24 cellular contexts compared by ENCODE assay signal in the genomic region with DNA sequence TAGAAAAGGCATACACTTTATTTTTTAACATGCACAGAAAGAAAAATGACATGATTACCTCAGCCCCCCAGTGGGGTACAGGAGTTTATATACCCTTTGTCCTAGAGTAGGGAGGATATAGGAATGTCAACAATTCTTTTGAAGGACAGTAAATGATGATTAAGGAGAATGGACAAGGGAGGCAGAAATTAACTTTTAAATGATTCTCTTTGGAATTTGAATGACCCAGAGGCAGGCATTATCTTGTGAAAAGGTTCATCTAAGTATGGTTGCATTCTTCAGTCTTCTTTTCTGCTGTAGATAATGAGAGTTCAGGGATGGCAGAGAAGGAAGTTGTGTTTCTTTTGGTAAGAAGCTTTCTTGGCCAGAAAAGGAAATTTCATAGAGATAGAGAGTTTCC.
DNase-seq lines count a peak whose midpoint lies in the region; ATAC-seq, FAIRE-seq and TF ChIP-seq lines count a peak whose summit lies in the region.
"Had no signal": no experiment of that assay in that cellular context is flagged by ENCODE, and none has a peak within 500 bp of the region (broad histone marks: within the 10 kb centered on the region; RNA-seq: fewer than 3 reads in every experiment).

No MANE protein-coding gene starts in this region.

- H3K9me3 ChIP-seq in HUES6 (ENCODE audit: control insufficient read depth, insufficient read depth, low read depth, low read length): no peaks in the 10 kb centered on the region
- 0 out of 4 replicates have a peak, but pooled peaks cover 0 to 3% of the 10 kb centered on the region in 2 experiments for H3K9me3 ChIP-seq in H1 (ENCODE audit: insufficient read depth in 2 of 2, low read depth in 1 of 2, low read length in 1 of 2)
- H3K9me3 ChIP-seq in iPS-20b (ENCODE audit: insufficient read depth, low read depth, low read length): no peaks in the 10 kb centered on the region
- H3K9me3 ChIP-seq: A549, Caco-2 had no signal

- H3K9me3 Mint-ChIP-seq in effector memory CD8-positive, alpha-beta T cell: peaks cover 0 to 14% of the 10 kb centered on the region in 2 donors
- peaks cover 2% of the 10 kb centered on the region for H3K9me3 Mint-ChIP-seq in progenitor cell of endocrine pancreas (ENCODE audit: low read depth)

- no peak for ATAC-seq in effector memory CD8-positive, alpha-beta T cell (replicated peaks)
- no peak for ATAC-seq in HG02798 (IDR thresholded peaks at IDR 0.05; ENCODE audit: poor library complexity, unreplicated experiment)
- ATAC-seq: A549, GM12878, HCT116 had no signal

- no peaks in the 10 kb centered on the region for H3K27me3 Mint-ChIP-seq in effector memory CD8-positive, alpha-beta T cell
- no peaks in the 10 kb centered on the region for H3K27me3 Mint-ChIP-seq in progenitor cell of endocrine pancreas
- H3K27me3 Mint-ChIP-seq: CD4-positive, alpha-beta T cell had no signal

- H2BK15ac ChIP-seq in H1 (ENCODE audit: low read length): no peak overlapping the region

- H3K14ac ChIP-seq in H1 (ENCODE audit: insufficient read length): no peak overlapping the region

- TF ChIP-seq CTCF in GM12865 (IDR thresholded peaks at IDR 0.05; ENCODE audit: insufficient read depth, low read depth, low read length, missing control alignments): no peak
- no peak for TF ChIP-seq CTCF in H1 (IDR thresholded peaks at IDR 0.05; ENCODE audit: control extremely low read depth in 1 of 3, insufficient read depth in 1 of 3, low read depth in 1 of 3, low read length in 3 of 3)
- TF ChIP-seq CTCF in GM13976 (IDR thresholded peaks at IDR 0.05; ENCODE audit: borderline replicate concordance, control extremely low read depth, extremely low read depth, insufficient read depth, missing control alignments): no peak
- TF ChIP-seq CTCF in progenitor cell of endocrine pancreas (IDR thresholded peaks at IDR 0.05; ENCODE audit: unreplicated experiment): no peak

- H3K27me3 ChIP-seq in HUES6 (ENCODE audit: control insufficient read depth, insufficient read depth, low read length) (no peaks in the 10 kb centered on the region), H1 (replicated peaks in 1 of 4; ENCODE audit: control insufficient read depth in 3 of 4, extremely low read depth in 1 of 4, insufficient read depth in 3 of 4, low read length in 3 of 4) (no peaks in the 10 kb centered on the region), iPS-20b (ENCODE audit: insufficient read depth, low read length) (no peaks in the 10 kb centered on the region)

- H3K4ac ChIP-seq in H1 (replicated peaks; ENCODE audit: insufficient read length, low read depth, low read length): no peak overlapping the region

- H3K4me1 Mint-ChIP-seq in effector memory CD8-positive, alpha-beta T cell (ENCODE audit: low read depth in 2 of 2): no peaks in the 10 kb centered on the region
- H3K4me1 Mint-ChIP-seq in progenitor cell of endocrine pancreas (ENCODE audit: low read depth): no peaks in the 10 kb centered on the region

- no peak overlapping the region for H2AK5ac ChIP-seq in H1 (ENCODE audit: low read depth, low read length)

- H2BK5ac ChIP-seq in H1 (ENCODE audit: low read depth, low read length): peak overlapping the region; percentile 90; the same call in 1 of the 2 replicates

- no peaks in the 10 kb centered on the region; the same call in 1 of the 2 replicates for H3K23me2 ChIP-seq in H1 (ENCODE audit: low read depth, low read length)

- no peak overlapping the region for H4K91ac ChIP-seq in H1 (replicated peaks; ENCODE audit: insufficient read length, low read length)

- H3K36me3 ChIP-seq in HUES6 (ENCODE audit: control insufficient read depth, insufficient read depth, low read length): no peaks in the 10 kb centered on the region
- peaks cover 0 to 2% (median 0%) of the 10 kb centered on the region in 4 experiments; a peak in 2 of 8 replicates for H3K36me3 ChIP-seq in H1 (ENCODE audit: control insufficient read depth in 2 of 4, insufficient read depth in 4 of 4, low read length in 3 of 4)
- 0 out of 2 replicates have a peak, but pooled peaks cover 4% of the 10 kb centered on the region for H3K36me3 ChIP-seq in iPS-20b (ENCODE audit: insufficient read depth, low read depth, low read length)

- peak overlapping the region; percentile 98 for H4K5ac ChIP-seq in H1 (ENCODE audit: insufficient read length, low read depth, low read length)

- no peak for TF ChIP-seq POLR2A in H1 (IDR thresholded peaks at IDR 0.05; ENCODE audit: control extremely low read depth in 1 of 2, low read depth in 2 of 2, low read length in 2 of 2)

- H2AFZ ChIP-seq in H1 (ENCODE audit: low read length): no peak overlapping the region

- no peak overlapping the region for H3K4me3 Mint-ChIP-seq in effector memory CD8-positive, alpha-beta T cell
- no peak overlapping the region for H3K4me3 Mint-ChIP-seq in progenitor cell of endocrine pancreas (ENCODE audit: low read depth)
- H3K4me3 Mint-ChIP-seq: CD4-positive, alpha-beta T cell; HFFc6 had no signal

- H2BK12ac ChIP-seq in H1 (ENCODE audit: low read depth, low read length): no peak overlapping the region

- no peak overlapping the region for H3K56ac ChIP-seq in H1 (replicated peaks; ENCODE audit: insufficient read length, low read depth, low read length)

- H3K9ac ChIP-seq in HUES6 (ENCODE audit: low read length): peak overlapping the region; percentile 27
- H3K9ac ChIP-seq in H1 (replicated peaks in 1 of 4; ENCODE audit: extremely low read depth in 1 of 4, low read depth in 3 of 4, low read length in 3 of 4): no peak overlapping the region
- peak overlapping the region; percentile 56; the same call in 1 of the 2 replicates for H3K9ac ChIP-seq in iPS-20b (ENCODE audit: low read depth, low read length)

- FAIRE-seq in H1 (lab: Jason Lieb, UNC): no peak
- FAIRE-seq: A549, D721Med, GM12878, GM19239, H54 had no signal

- H3K18ac ChIP-seq in H1 (ENCODE audit: extremely low read depth, low read length): no peak overlapping the region; the same call in 1 of the 2 replicates

- H3K4me2 ChIP-seq in H1 (ENCODE audit: insufficient read depth in 1 of 2, low read depth in 2 of 2, low read length in 2 of 2): peak overlapping the region; percentile 12 to 29; a peak in 2 of 4 replicates
- H3K4me2 ChIP-seq: A549 had no signal

- TF ChIP-seq EP300 in H1 (IDR thresholded peaks at IDR 0.05; ENCODE audit: borderline replicate concordance in 1 of 2, low read depth in 2 of 2, low read length in 2 of 2): no peak; a peak in 1 of 3 replicates

- no peaks in the 10 kb centered on the region for H3K36me3 Mint-ChIP-seq in effector memory CD8-positive, alpha-beta T cell (ENCODE audit: insufficient read depth)
- no peaks in the 10 kb centered on the region for H3K36me3 Mint-ChIP-seq in progenitor cell of endocrine pancreas (ENCODE audit: insufficient read depth)

- CTCF ChIA-PET in H1 (lab: Charles Lee; ENCODE audit: partially characterized antibody): no interaction called here

- TF ChIP-seq RAD21 in H1 (IDR thresholded peaks at IDR 0.05 in 1 of 2, conservative IDR thresholded peaks at IDR 0.05 in 1 of 2; ENCODE audit: low read depth in 2 of 2, low read length in 2 of 2): no peak

- H3K4me3 ChIP-seq in GM12865 (ENCODE audit: low read depth, low read length) (no peak overlapping the region), HUES6 (ENCODE audit: low read depth, low read length) (no peak overlapping the region), H1 (ENCODE audit: extremely low read depth in 1 of 4, insufficient read depth in 2 of 4, low read depth in 3 of 4, low read length in 4 of 4) (peak overlapping the region in 1 of 4 experiments; percentile 2; a peak in 1 of 8 replicates), iPS-20b (ENCODE audit: low read length) (peak overlapping the region; percentile 1; the same call in 1 of the 2 replicates)
- H3K4me3 ChIP-seq: A549, GM12878 had no signal

- POLR2A ChIA-PET in H1 (lab: Charles Lee; ENCODE audit: partially characterized antibody): interaction anchor here (0.9 kb wide), 1 partner anchor 10 kb away, joined by 3 read pairs; no protein-coding TSS in a partner anchor

- no peak overlapping the region for H3K27ac Mint-ChIP-seq in effector memory CD8-positive, alpha-beta T cell
- H3K27ac Mint-ChIP-seq in progenitor cell of endocrine pancreas: no peak overlapping the region
- H3K27ac Mint-ChIP-seq: CD4-positive, alpha-beta T cell; HFFc6 had no signal

- no peaks in the 10 kb centered on the region for H3K79me1 ChIP-seq in H1 (ENCODE audit: low read depth, low read length)

- H4K8ac ChIP-seq in H1 (ENCODE audit: extremely low read depth, insufficient read depth, low read length): no peak overlapping the region

- DNase-seq in GM12865 (ENCODE audit: low read depth) (peak; percentile 30), H1 (ENCODE audit: low read depth in 1 of 2, low spot score in 2 of 2) (no peak), GM13976 (ENCODE audit: low spot score) (no peak), progenitor cell of endocrine pancreas (ENCODE audit: low spot score, unreplicated experiment) (no peak)
- DNase-seq in effector memory CD8-positive, alpha-beta T cell: no peak
- DNase-seq: AML-193; Caco-2; CD4-positive, alpha-beta T cell; DMS79 treated with DMSO at 0.1 percent for 48 hours; GF-D8; HFFc6; KG1 had no signal

- in situ Hi-C loops in GM13976 (cut with MboI; ENCODE audit: low sequenced_read_pairs, unreplicated experiment): no loop called here

- H3K79me2 ChIP-seq in H1 (ENCODE audit: control insufficient read depth in 1 of 2, insufficient read depth in 2 of 2, low read length in 2 of 2): no peaks in the 10 kb centered on the region

- H3K23ac ChIP-seq in H1 (ENCODE audit: insufficient read length): no peak overlapping the region

- H3K4me1 ChIP-seq in HUES6 (ENCODE audit: control insufficient read depth, insufficient read depth, low read length) (peaks cover 23% of the 10 kb centered on the region), H1 (replicated peaks in 1 of 4; ENCODE audit: control insufficient read depth in 3 of 4, insufficient read depth in 4 of 4, low read length in 3 of 4) (peaks cover 5 to 29% (median 19%) of the 10 kb centered on the region in 4 experiments; a peak in 4 of 7 replicates), iPS-20b (ENCODE audit: insufficient read depth, low read length) (peaks cover 29% of the 10 kb centered on the region; the same call in 1 of the 2 replicates)
- H3K4me1 ChIP-seq: A549 had no signal

- no peak overlapping the region for H2BK20ac ChIP-seq in H1 (ENCODE audit: low read length)

- H3K27ac ChIP-seq in HUES6 (ENCODE audit: low read depth, low read length) (peak overlapping the region; percentile 93), H1 (ENCODE audit: low read depth, low read length) (no peak overlapping the region; the same call in 1 of the 2 replicates), iPS-20b (ENCODE audit: low read length) (peak overlapping the region; percentile 57)
- H3K27ac ChIP-seq: 22Rv1, A549, C4-2B, HL-60 had no signal

- H2BK120ac ChIP-seq in H1 (replicated peaks; ENCODE audit: low read depth, low read length): no peak overlapping the region

- H4K20me1 ChIP-seq in H1 (replicated peaks in 1 of 2; ENCODE audit: control insufficient read depth in 1 of 2, insufficient read depth in 2 of 2, low read length in 2 of 2): no peaks in the 10 kb centered on the region

TF ChIP-seq in H1, 55 proteins besides CTCF, POLR2A, EP300 and RAD21 (continues in another document):
- TF ChIP-seq SUZ12 (IDR thresholded peaks at IDR 0.05; ENCODE audit: low read length) (no peak), RFX5 (IDR thresholded peaks at IDR 0.05; ENCODE audit: borderline replicate concordance, low read depth, low read length) (no peak), FOSL1 (IDR thresholded peaks at IDR 0.05; ENCODE audit: insufficient read depth, low read depth, low read length) (no peak), CHD1 (IDR thresholded peaks at IDR 0.05; ENCODE audit: low read depth, low read length) (no peak)

Comparison
In these comparisons a context has a peak if more than half of its experiments do, and no peak if none do; other contexts are left out.
1. H3K9ac ChIP-seq: peak in HUES6 (single experiment) and iPS-20b (single experiment); none in H1 (0 of 4).